ENCODE assay signal across 14 cellular contexts in genomic region chr3:105561875-105562274, GRCh38.
"Had no signal": no experiment of that assay in that cellular context is flagged by ENCODE, and none has a peak within 500 bp of the region (broad histone marks: within the 10 kb centered on the region; RNA-seq: fewer than 3 reads in every experiment).

No MANE protein-coding gene starts in this region.

- H3K36me3 ChIP-seq: esophagus squamous epithelium, right atrium auricular region, sigmoid colon, uterus had no signal

- H3K4me3 Mint-ChIP-seq: dendritic cell treated with granulocyte-macrophage colony-stimulating factor and Interleukin-4, amounts not matched to agents 40 ng/mL and 50 ng/mL, for 4 days; natural killer cell; neural crest cell had no signal

- DNase-seq: esophagus squamous epithelium; foreskin fibroblast; hippocampal formation; mammary epithelial cell; natural killer cell; sigmoid colon; stimulated activated CD4-positive, alpha-beta T cell treated with anti-CD3 and anti-CD28 coated beads, Interleukin-12 subunit alpha, Interleukin-12 subunit beta, amount 100 ng/mL, for 4 hours; stimulated activated naive CD4-positive, alpha-beta T cell treated with Interleukin-2 at 50 U/mL for 16 hours; upper lobe of left lung; uterus had no signal

- H3K36me3 Mint-ChIP-seq: natural killer cell had no signal

- H3K27me3 Mint-ChIP-seq: dendritic cell treated with granulocyte-macrophage colony-stimulating factor and Interleukin-4, amounts not matched to agents 40 ng/mL and 50 ng/mL, for 4 days had no signal

- H3K4me1 ChIP-seq: esophagus squamous epithelium, right atrium auricular region, sigmoid colon, upper lobe of left lung, uterus had no signal

- H3K27me3 ChIP-seq: esophagus squamous epithelium, right atrium auricular region, sigmoid colon, upper lobe of left lung, uterus had no signal

- H3K27ac ChIP-seq: esophagus squamous epithelium, right atrium auricular region, sigmoid colon, skin epidermis, upper lobe of left lung, uterus had no signal

- H3K4me1 Mint-ChIP-seq: natural killer cell, neural crest cell had no signal

- H3K27ac Mint-ChIP-seq: dendritic cell treated with granulocyte-macrophage colony-stimulating factor and Interleukin-4, amounts not matched to agents 40 ng/mL and 50 ng/mL, for 4 days; natural killer cell had no signal

- H3K9me3 ChIP-seq: esophagus squamous epithelium, right atrium auricular region, sigmoid colon, upper lobe of left lung, uterus had no signal

- ATAC-seq: natural killer cell had no signal

- H3K4me3 ChIP-seq: esophagus squamous epithelium, right atrium auricular region, sigmoid colon, skin epidermis, upper lobe of left lung, uterus had no signal

- H3K9me3 Mint-ChIP-seq: dendritic cell treated with granulocyte-macrophage colony-stimulating factor and Interleukin-4, amounts not matched to agents 40 ng/mL and 50 ng/mL, for 4 days; natural killer cell; neural crest cell had no signal
